Comparison of ENCODE assay signal across 8 cellular contexts in the genomic region with DNA sequence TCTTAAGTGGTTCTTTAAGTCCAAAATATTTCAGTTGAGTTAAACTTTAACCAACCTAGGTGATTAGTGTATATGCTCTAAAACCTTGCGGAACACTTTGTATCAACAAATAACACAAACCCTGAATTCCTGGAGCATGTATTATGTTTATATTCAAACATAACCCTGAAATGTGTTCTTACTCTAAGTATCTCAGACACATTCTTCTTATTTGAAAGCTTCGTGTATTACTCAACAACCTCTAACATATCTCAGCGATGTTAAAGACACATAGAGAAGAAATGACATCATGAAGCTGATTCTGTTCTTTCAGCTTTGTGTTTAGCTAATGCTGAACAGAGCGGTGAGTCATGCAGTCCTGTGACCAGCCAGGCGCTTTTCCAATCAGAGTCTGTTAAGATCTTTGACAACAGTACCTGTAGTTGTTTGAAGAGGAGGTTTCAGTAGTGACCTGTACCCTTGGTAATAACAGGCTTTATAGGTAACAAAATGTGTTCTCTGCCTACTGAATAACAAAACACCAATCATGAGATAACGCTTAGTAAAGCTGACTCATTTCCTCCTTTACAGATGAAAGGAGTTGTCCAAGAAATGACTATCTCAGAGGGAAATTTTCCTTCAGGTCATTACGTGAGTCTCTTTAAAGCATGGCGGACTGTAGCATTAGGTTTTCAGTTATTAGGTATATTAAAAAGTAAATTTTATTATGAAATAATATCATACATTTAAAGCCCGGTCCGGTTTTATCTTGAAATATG.
A peak's percentile ranks its signal among the peaks of the same experiment; 100 is the strongest.
DNase-seq lines count a peak whose midpoint lies in the region; ATAC-seq and TF ChIP-seq lines count a peak whose summit lies in the region.

No MANE protein-coding gene starts in this region.

- no peaks in the 10 kb centered on the region for H3K27me3 Mint-ChIP-seq in stimulated activated memory B cell treated with anti-CD40 and anti-IgM and Interleukin-4, amounts not matched to agents 10 μg/mL and 1 μg/mL and 100 μg/mL, for 72 hours

- DNase-seq in GM10266 (ENCODE audit: extremely low spot score) (peak; percentile 53), GOT3 (lab: John Stamatoyannopoulos, UW) (peak; percentile 5), Kasumi-1 (lab: John Stamatoyannopoulos, UW) (peak; percentile 75), OCI-M2 (lab: John Stamatoyannopoulos, UW; ENCODE audit: unreplicated experiment) (no peak)
- peak in 3 of 4 experiments; percentile 23 to 31 (median 23) for DNase-seq in activated CD4-positive, CD25-positive, alpha-beta regulatory T cell (lab: John Stamatoyannopoulos, UW)
- DNase-seq in effector CD4-positive, alpha-beta T cell: peak; percentile 68

- H3K4me3 ChIP-seq in mesodermal cell (ENCODE audit: extremely low read depth, insufficient read depth, low read length, poor library complexity, severe bottlenecking): no peak overlapping the region

- no peaks in the 10 kb centered on the region for H3K36me3 Mint-ChIP-seq in stimulated activated memory B cell treated with anti-CD40 and anti-IgM and Interleukin-4, amounts not matched to agents 10 μg/mL and 1 μg/mL and 100 μg/mL, for 72 hours

- H3K9me3 Mint-ChIP-seq in stimulated activated memory B cell treated with anti-CD40 and anti-IgM and Interleukin-4, amounts not matched to agents 10 μg/mL and 1 μg/mL and 100 μg/mL, for 72 hours: no peaks in the 10 kb centered on the region

- H3K4me3 Mint-ChIP-seq in stimulated activated memory B cell treated with anti-CD40 and anti-IgM and Interleukin-4, amounts not matched to agents 10 μg/mL and 1 μg/mL and 100 μg/mL, for 72 hours: peak overlapping the region; percentile 15

- no peak for TF ChIP-seq CTCF in GM10266 (IDR thresholded peaks at IDR 0.05; ENCODE audit: control insufficient read depth, insufficient read depth, low read depth, missing control alignments)

- H3K27ac ChIP-seq in mesodermal cell (ENCODE audit: low read depth, low read length, severe bottlenecking): peak overlapping the region; percentile 80

- H3K4me1 Mint-ChIP-seq in stimulated activated memory B cell treated with anti-CD40 and anti-IgM and Interleukin-4, amounts not matched to agents 10 μg/mL and 1 μg/mL and 100 μg/mL, for 72 hours: peaks cover 38% of the 10 kb centered on the region

- H3K36me3 ChIP-seq in mesodermal cell (ENCODE audit: control insufficient read depth, insufficient read depth, low read length): no peaks in the 10 kb centered on the region

- H3K27ac Mint-ChIP-seq in stimulated activated memory B cell treated with anti-CD40 and anti-IgM and Interleukin-4, amounts not matched to agents 10 μg/mL and 1 μg/mL and 100 μg/mL, for 72 hours: peak overlapping the region; percentile 89

- peaks cover 29% of the 10 kb centered on the region for H3K4me1 ChIP-seq in mesodermal cell (ENCODE audit: control insufficient read depth, insufficient read depth, low read length, poor library complexity, severe bottlenecking)

- no peaks in the 10 kb centered on the region for H3K9me3 ChIP-seq in mesodermal cell (ENCODE audit: control insufficient read depth, low read length)

- ATAC-seq in stimulated activated memory B cell treated with anti-CD40 and anti-IgM and Interleukin-4, amounts not matched to agents 10 μg/mL and 1 μg/mL and 100 μg/mL, for 72 hours: peak; percentile 86

- 43 to 45% methylated on average over 1 to 2 of the region's 10 CpGs for WGBS in mesodermal cell (ENCODE audit: insufficient coverage in 2 of 2), 2 experiments
